16 cellular contexts compared by ENCODE assay signal in genomic region chr1:48450505-48450904, GRCh38. TPM values are rescaled to one million over a fixed set of nuclear protein-coding genes. Genes with fewer than 3 reads are reported as not detected.
A peak's percentile ranks its signal among the peaks of the same experiment; 100 is the strongest.
DNase-seq lines count a peak whose midpoint lies in the region; ATAC-seq and TF ChIP-seq lines count a peak whose summit lies in the region.
"Had no signal": no experiment of that assay in that cellular context is flagged by ENCODE, and none has a peak within 500 bp of the region (broad histone marks: within the 10 kb centered on the region; RNA-seq: fewer than 3 reads in every experiment).

No MANE protein-coding gene starts in this region.

- H3K27ac Mint-ChIP-seq in activated naive CD4-positive, alpha-beta T cell treated with anti-CD3 and anti-CD28 coated beads for 36 hours: no peak overlapping the region
- H3K27ac Mint-ChIP-seq: activated T-helper 1 cell treated with anti-CD3 and anti-CD28 coated beads, Interleukin-12 subunit alpha, Interleukin-12 subunit beta, Interleukin-2, Interleukin-4 antibody, amounts not matched to agents 30 ng/mL and 10 ng/mL and 1 ng/mL, durations not matched to agents 14 hours and 24 hours and 36 hours; CD8-positive, alpha-beta T cell; immature natural killer cell had no signal

- no peaks in the 10 kb centered on the region for H3K9me3 Mint-ChIP-seq in activated naive CD4-positive, alpha-beta T cell treated with anti-CD3 and anti-CD28 coated beads for 36 hours
- H3K9me3 Mint-ChIP-seq: activated T-helper 1 cell treated with anti-CD3 and anti-CD28 coated beads, Interleukin-12 subunit alpha, Interleukin-12 subunit beta, Interleukin-2, Interleukin-4 antibody, amounts not matched to agents 30 ng/mL and 10 ng/mL and 1 ng/mL, durations not matched to agents 14 hours and 24 hours and 36 hours; CD8-positive, alpha-beta T cell had no signal

- peaks cover 1% of the 10 kb centered on the region for H3K36me3 Mint-ChIP-seq in activated naive CD4-positive, alpha-beta T cell treated with anti-CD3 and anti-CD28 coated beads for 36 hours (ENCODE audit: low read depth)
- H3K36me3 Mint-ChIP-seq: CD8-positive, alpha-beta T cell; immature natural killer cell had no signal

- H3K27ac ChIP-seq in lower lobe of right lung: no peak overlapping the region
- H3K27ac ChIP-seq: prostate gland had no signal

- peaks cover 4% of the 10 kb centered on the region for H3K27me3 Mint-ChIP-seq in activated naive CD4-positive, alpha-beta T cell treated with anti-CD3 and anti-CD28 coated beads for 36 hours (ENCODE audit: low read depth)

- H3K4me3 ChIP-seq in AG10803 (ENCODE audit: low read length): no peak overlapping the region
- no peak overlapping the region for H3K4me3 ChIP-seq in cardiac fibroblast (replicated peaks in 1 of 2; ENCODE audit: low read depth in 2 of 2, low read length in 2 of 2)
- no peak overlapping the region for H3K4me3 ChIP-seq in lower lobe of right lung
- H3K4me3 ChIP-seq: prostate gland had no signal

- no peak overlapping the region for H3K4me3 Mint-ChIP-seq in activated naive CD4-positive, alpha-beta T cell treated with anti-CD3 and anti-CD28 coated beads for 36 hours
- H3K4me3 Mint-ChIP-seq: activated T-helper 1 cell treated with anti-CD3 and anti-CD28 coated beads, Interleukin-12 subunit alpha, Interleukin-12 subunit beta, Interleukin-2, Interleukin-4 antibody, amounts not matched to agents 30 ng/mL and 10 ng/mL and 1 ng/mL, durations not matched to agents 14 hours and 24 hours and 36 hours; CD8-positive, alpha-beta T cell; immature natural killer cell had no signal

- ATAC-seq in lower lobe of right lung (no peak), GM18861 (IDR thresholded peaks at IDR 0.05; ENCODE audit: unreplicated experiment) (no peak), HG03045 (IDR thresholded peaks at IDR 0.05; ENCODE audit: unreplicated experiment) (no peak)
- ATAC-seq: CD8-positive, alpha-beta T cell had no signal

- DNase-seq in AG10803 (ENCODE audit: low read depth): no peak
- DNase-seq in NAMALWA (ENCODE audit: low spot score): peak; percentile 8
- DNase-seq in cardiac fibroblast (ENCODE audit: low read depth in 2 of 2): peak; percentile 25 to 28
- no peak for DNase-seq in lower lobe of right lung
- DNase-seq in CD1c-positive myeloid dendritic cell (ENCODE audit: extremely low spot score): no peak
- DNase-seq in activated naive CD4-positive, alpha-beta T cell treated with anti-CD3 and anti-CD28 coated beads for 36 hours: no peak
- DNase-seq: activated CD4-positive, alpha-beta T cell treated with anti-CD3 and anti-CD28 coated beads for 48 hours; CD8-positive, alpha-beta T cell; immature natural killer cell; KBM-7; NCI-H1930; stimulated activated naive CD4-positive, alpha-beta T cell treated with Interleukin-2 at 50 U/mL for 16 hours had no signal

- no peaks in the 10 kb centered on the region for H3K9me3 ChIP-seq in lower lobe of right lung
- H3K9me3 ChIP-seq: prostate gland had no signal

- H3K27me3 ChIP-seq in lower lobe of right lung (ENCODE audit: low read depth): no peaks in the 10 kb centered on the region

- intact Hi-C loops in lower lobe of right lung (cut with DNase I): no loop called here
- intact Hi-C loops in activated naive CD4-positive, alpha-beta T cell treated with anti-CD3 and anti-CD28 coated beads for 36 hours (cut with micrococcal nuclease): no loop called here

- no peaks in the 10 kb centered on the region for H3K4me1 ChIP-seq in lower lobe of right lung
- H3K4me1 ChIP-seq: prostate gland had no signal

- CTCF ChIA-PET in activated naive CD4-positive, alpha-beta T cell treated with anti-CD3 and anti-CD28 coated beads for 36 hours (lab: Charles Lee): interaction anchor here (1.2 kb wide), 1 partner anchor 12 kb away, joined by 3 read pairs; no protein-coding TSS in a partner anchor

- H3K4me1 Mint-ChIP-seq in activated naive CD4-positive, alpha-beta T cell treated with anti-CD3 and anti-CD28 coated beads for 36 hours (ENCODE audit: low read depth): no peaks in the 10 kb centered on the region
- H3K4me1 Mint-ChIP-seq: immature natural killer cell had no signal

- TF ChIP-seq CTCF in AG10803 (conservative IDR thresholded peaks at IDR 0.05; ENCODE audit: low read length) (peak; percentile 19), cardiac fibroblast (IDR thresholded peaks at IDR 0.05; ENCODE audit: low read depth, low read length) (peak; percentile 35), lower lobe of right lung (IDR thresholded peaks at IDR 0.05) (peak; percentile 17)

- peaks cover 7% of the 10 kb centered on the region for H3K36me3 ChIP-seq in lower lobe of right lung
- H3K36me3 ChIP-seq: prostate gland had no signal

RNA-seq across cellular contexts. Expression of gene SPATA6, which starts 21.5 kb away (rescaled TPM):
- total RNA-seq in lower lobe of right lung: 32.4 TPM
- total RNA-seq in activated naive CD4-positive, alpha-beta T cell treated with anti-CD3 and anti-CD28 coated beads for 36 hours: 1 to 10 TPM; 1.6 to 1.8 TPM

Comparison
In these comparisons a context has a peak if more than half of its experiments do, and no peak if none do; other contexts are left out.
1. DNase-seq: peak in NAMALWA (single experiment) and cardiac fibroblast (2 of 2); none in AG10803 (single experiment), lower lobe of right lung (single experiment), CD1c-positive myeloid dendritic cell (single experiment) and activated naive CD4-positive, alpha-beta T cell treated with anti-CD3 and anti-CD28 coated beads for 36 hours (single experiment).
2. RNA of gene SPATA6, which starts 21.5 kb away (total RNA-seq): 32.4 TPM in lower lobe of right lung (single experiment); 1.6 to 1.8 TPM in activated naive CD4-positive, alpha-beta T cell treated with anti-CD3 and anti-CD28 coated beads for 36 hours; every median in the first group is over 10 times any median in the second.
3. Peak in every context shown above with its lines, with median percentiles within 50 percentile points of each other: CTCF ChIP-seq.